In the genomic region with DNA sequence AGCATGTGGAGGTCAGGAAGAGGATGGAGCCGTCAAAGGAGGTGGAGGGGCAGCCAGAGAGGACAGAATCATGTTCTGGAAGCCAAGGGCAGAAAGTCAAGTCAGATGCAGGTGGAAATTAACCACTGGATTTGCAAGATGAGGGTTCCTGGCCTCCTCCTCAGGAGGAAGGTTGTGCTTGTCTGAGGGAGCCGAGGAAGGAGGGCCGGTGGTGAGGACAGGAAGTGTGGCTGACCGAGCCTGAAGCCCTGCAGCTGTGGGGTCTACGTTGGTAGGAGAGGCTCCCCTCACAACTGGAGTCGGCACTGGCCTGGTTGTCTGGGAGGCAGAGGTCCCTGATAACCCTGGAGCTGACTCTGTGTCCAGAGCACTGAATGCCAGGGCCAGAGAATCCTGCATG, we compare ENCODE assay signal across 1 cellular context.
TF ChIP-seq lines count a peak whose summit lies in the region.

No MANE protein-coding gene starts in this region.

TF ChIP-seq in H1, 55 proteins besides CTCF, POLR2A, EP300 and RAD21:
- TF ChIP-seq JUND (IDR thresholded peaks at IDR 0.05; ENCODE audit: low read length) (no peak), CHD2 (IDR thresholded peaks at IDR 0.05; ENCODE audit: low read length) (no peak), POU5F1 (IDR thresholded peaks at IDR 0.05; ENCODE audit: low read depth, low read length) (no peak), KDM5A (IDR thresholded peaks at IDR 0.05; ENCODE audit: low read length) (no peak), TBP (IDR thresholded peaks at IDR 0.05; ENCODE audit: low read depth, low read length) (no peak), CEBPB (IDR thresholded peaks at IDR 0.05; ENCODE audit: low read depth, low read length) (no peak), RFX5 (IDR thresholded peaks at IDR 0.05; ENCODE audit: borderline replicate concordance, low read depth, low read length) (no peak), HDAC2 (IDR thresholded peaks at IDR 0.05; ENCODE audit: borderline replicate concordance in 1 of 2, low read depth in 2 of 2, low read length in 2 of 2) (no peak), BACH1 (IDR thresholded peaks at IDR 0.05; ENCODE audit: low read length) (no peak), TEAD4 (IDR thresholded peaks at IDR 0.05; ENCODE audit: low read depth, low read length) (no peak), CBX8 (IDR thresholded peaks at IDR 0.05; ENCODE audit: borderline replicate concordance, low read depth, low read length) (no peak), KDM1A (IDR thresholded peaks at IDR 0.05; ENCODE audit: borderline replicate concordance, low read length) (no peak), MAFK (IDR thresholded peaks at IDR 0.05; ENCODE audit: low read depth, low read length) (no peak)
- TF ChIP-seq, protein P1, sequence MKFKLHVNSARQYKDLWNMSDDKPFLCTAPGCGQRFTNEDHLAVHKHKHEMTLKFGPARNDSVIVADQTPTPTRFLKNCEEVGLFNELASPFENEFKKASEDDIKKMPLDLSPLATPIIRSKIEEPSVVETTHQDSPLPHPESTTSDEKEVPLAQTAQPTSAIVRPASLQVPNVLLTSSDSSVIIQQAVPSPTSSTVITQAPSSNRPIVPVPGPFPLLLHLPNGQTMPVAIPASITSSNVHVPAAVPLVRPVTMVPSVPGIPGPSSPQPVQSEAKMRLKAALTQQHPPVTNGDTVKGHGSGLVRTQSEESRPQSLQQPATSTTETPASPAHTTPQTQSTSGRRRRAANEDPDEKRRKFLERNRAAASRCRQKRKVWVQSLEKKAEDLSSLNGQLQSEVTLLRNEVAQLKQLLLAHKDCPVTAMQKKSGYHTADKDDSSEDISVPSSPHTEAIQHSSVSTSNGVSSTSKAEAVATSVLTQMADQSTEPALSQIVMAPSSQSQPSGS (IDR thresholded peaks at IDR 0.05; ENCODE audit: low read length) = no peak
